ENCODE assay signal across 1 cellular context in genomic region chr9:16627967-16628366, GRCh38.
TF ChIP-seq lines count a peak whose summit lies in the region.

No MANE protein-coding gene starts in this region.

TF ChIP-seq in SK-N-SH, 30 proteins besides CTCF, POLR2A, EP300 and RAD21 (continued from another document):
- TF ChIP-seq REST (IDR thresholded peaks at IDR 0.05; ENCODE audit: low read depth, low read length) (0 out of 2 replicates have a peak, but pooled peaks have one; percentile 7), JUND (IDR thresholded peaks at IDR 0.05) (peak; percentile 85), MAX (IDR thresholded peaks at IDR 0.05; ENCODE audit: low read depth) (peak; percentile 82), MXI1 (IDR thresholded peaks at IDR 0.05; ENCODE audit: low read depth, low read length) (no peak), NFIC (IDR thresholded peaks at IDR 0.05; ENCODE audit: borderline replicate concordance) (peak; percentile 88), ELF1 (IDR thresholded peaks at IDR 0.05) (no peak), GABPA (IDR thresholded peaks at IDR 0.05; ENCODE audit: low read depth) (no peak), TEAD4 (IDR thresholded peaks at IDR 0.05; ENCODE audit: borderline replicate concordance, insufficient read depth) (peak; percentile 80), IRF3 (IDR thresholded peaks at IDR 0.05; ENCODE audit: low read depth, low read length) (no peak), USF2 (IDR thresholded peaks at IDR 0.05; ENCODE audit: borderline replicate concordance, low read depth, low read length) (no peak), RCOR1 (IDR thresholded peaks at IDR 0.05; ENCODE audit: low read length) (peak; percentile 73), EZH2phosphoT487 (IDR thresholded peaks at IDR 0.05; ENCODE audit: borderline replicate concordance, low read depth) (no peak), SMC3 (IDR thresholded peaks at IDR 0.05; ENCODE audit: low read depth, low read length) (no peak), USF1 (IDR thresholded peaks at IDR 0.05; ENCODE audit: borderline replicate concordance, low read depth) (no peak)
